ENCODE assay signal across 37 cellular contexts in genomic region chr3:166962911-166963310, GRCh38.
"Had no signal": no experiment of that assay in that cellular context is flagged by ENCODE, and none has a peak within 500 bp of the region (broad histone marks: within the 10 kb centered on the region; RNA-seq: fewer than 3 reads in every experiment).

No MANE protein-coding gene starts in this region.

- ATAC-seq: activated CD8-positive, alpha-beta memory T cell treated with anti-CD3 and anti-CD28 coated beads, Interleukin-2, amount 10 ng/mL, durations not matched to agents 7 days and 5 days; activated CD8-positive, alpha-beta T cell treated with anti-CD3 and anti-CD28 coated beads, Interleukin-2, amount 10 ng/mL, durations not matched to agents 7 days and 5 days; activated naive CD4-positive, alpha-beta T cell treated with anti-CD3 and anti-CD28 coated beads, Interleukin-2, amount 50 U/mL, for 72 hours; activated T-cell treated with anti-CD3 and anti-CD28 coated beads, Interleukin-2, amount 50 U/mL, for 4 hours; activated T-cell treated with anti-CD3 and anti-CD28 coated beads, Interleukin-2, amount 50 U/mL, for 72 hours; activated T-helper 17 cell treated with anti-CD3 and anti-CD28 coated beads, Interleukin-2, amount 50 U/mL, for 72 hours; body of pancreas; T-cell had no signal

- DNase-seq: activated B cell treated with CpG ODN at 0.5 μM for 24 hours; activated CD4-positive, alpha-beta memory T cell treated with anti-CD3 and anti-CD28 coated beads for 36 hours; activated CD4-positive, alpha-beta T cell treated with anti-CD3 and anti-CD28 coated beads for 4 hours; activated CD4-positive, alpha-beta T cell treated with anti-CD3 and anti-CD28 coated beads, Interleukin-2, amount 10 ng/mL, durations not matched to agents 24 days and 14 days; activated CD4-positive, alpha-beta T cell treated with anti-CD3 and anti-CD28 coated beads, Interleukin-2, amount 50 U/mL, for 1 hour; activated CD4-positive, alpha-beta T cell treated with anti-CD3 and anti-CD28 coated beads, Interleukin-2, amount 50 U/mL, for 4 hours; activated CD4-positive, CD25-positive, alpha-beta regulatory T cell treated with anti-CD3 and anti-CD28 coated beads, Interleukin-2, amount 50 U/mL, for 72 hours; activated CD8-positive, alpha-beta memory T cell treated with anti-CD3 and anti-CD28 coated beads for 24 hours; activated CD8-positive, alpha-beta memory T cell treated with anti-CD3 and anti-CD28 coated beads, Interleukin-2, amount 10 ng/mL, durations not matched to agents 7 days and 5 days; activated CD8-positive, alpha-beta memory T cell treated with anti-CD3 and anti-CD28 coated beads, Interleukin-2, amount 50 U/mL, for 48 hours; activated CD8-positive, alpha-beta T cell treated with anti-CD3 and anti-CD28 coated beads, Interleukin-2, amount 10 ng/mL, durations not matched to agents 7 days and 5 days; activated effector memory CD4-positive, alpha-beta T cell treated with anti-CD3 and anti-CD28 coated beads, Interleukin-2, amount 50 U/mL, for 16 hours; activated gamma-delta T cell treated with Interleukin-2 at 50 U/mL for 16 hours; activated naive CD4-positive, alpha-beta T cell; activated naive CD4-positive, alpha-beta T cell treated with anti-CD3 and anti-CD28 coated beads for 36 hours; activated naive CD4-positive, alpha-beta T cell treated with anti-CD3 and anti-CD28 coated beads, Interleukin-2, amount 50 U/mL, for 16 hours; activated naive CD8-positive, alpha-beta T cell treated with anti-CD3 and anti-CD28 coated beads for 36 hours; activated T-cell treated with anti-CD3 and anti-CD28 coated beads, Interleukin-2, amount 50 U/mL, for 4 hours; activated T-cell treated with anti-CD3 and anti-CD28 coated beads, Interleukin-2, amount 50 U/mL, for 72 hours; adrenal gland; amniotic stem cell; aorta; body of pancreas; brain microvascular endothelial cell; central memory CD4-positive, alpha-beta T cell; T-cell; T-helper 2 cell; T-helper 9 cell had no signal

- H3K4me3 Mint-ChIP-seq: activated B cell treated with CpG ODN at 0.5 μM for 24 hours; activated CD4-positive, alpha-beta memory T cell treated with anti-CD3 and anti-CD28 coated beads for 36 hours; activated CD4-positive, alpha-beta T cell treated with anti-CD3 and anti-CD28 coated beads, Interleukin-2, amount 10 ng/mL, durations not matched to agents 24 days and 14 days; activated CD8-positive, alpha-beta memory T cell treated with anti-CD3 and anti-CD28 coated beads, Interleukin-2, amount 10 ng/mL, durations not matched to agents 7 days and 5 days; activated CD8-positive, alpha-beta T cell treated with anti-CD3 and anti-CD28 coated beads, Interleukin-2, amount 10 ng/mL, durations not matched to agents 7 days and 5 days; activated naive CD4-positive, alpha-beta T cell treated with anti-CD3 and anti-CD28 coated beads for 36 hours; activated naive CD8-positive, alpha-beta T cell treated with anti-CD3 and anti-CD28 coated beads for 36 hours; activated T-cell treated with anti-CD3 and anti-CD28 coated beads, Interleukin-2, amount 50 U/mL, for 4 hours; activated T-cell treated with anti-CD3 and anti-CD28 coated beads, Interleukin-2, amount 50 U/mL, for 72 hours; activated T-helper 1 cell treated with anti-CD3 and anti-CD28 coated beads, Interleukin-12 subunit alpha, Interleukin-12 subunit beta, Interleukin-2, Interleukin-4 antibody, amounts not matched to agents 30 ng/mL and 10 ng/mL and 1 ng/mL, durations not matched to agents 14 hours and 24 hours and 36 hours; activated T-helper 17 cell treated with anti-CD3 and anti-CD28 coated beads, Interleukin-2, amount 50 U/mL, for 72 hours; T-cell; T-helper 1 cell treated with Interleukin-12 subunit alpha and Interleukin-12 subunit beta and Interleukin-4 antibody, amounts not matched to agents 30 μg/mL and 1 μg/mL, for 36 hours; T-helper 2 cell treated with Interferon-gamma antibody and Interleukin-4, amounts not matched to agents 5 μg/mL and 100 μg/mL, for 36 hours had no signal

- H3K9me3 ChIP-seq: adrenal gland, body of pancreas had no signal

- H3K36me3 ChIP-seq: adrenal gland, brain microvascular endothelial cell, breast epithelium had no signal

- H3K27ac ChIP-seq: adrenal gland, body of pancreas, brain microvascular endothelial cell, breast epithelium, VCaP had no signal

- H3K27me3 Mint-ChIP-seq: activated B cell treated with CpG ODN at 0.5 μM for 24 hours; activated CD4-positive, alpha-beta memory T cell treated with anti-CD3 and anti-CD28 coated beads for 36 hours; activated CD4-positive, alpha-beta T cell treated with anti-CD3 and anti-CD28 coated beads, Interleukin-2, amount 10 ng/mL, durations not matched to agents 24 days and 14 days; activated CD8-positive, alpha-beta memory T cell treated with anti-CD3 and anti-CD28 coated beads, Interleukin-2, amount 10 ng/mL, durations not matched to agents 7 days and 5 days; activated naive CD8-positive, alpha-beta T cell treated with anti-CD3 and anti-CD28 coated beads for 36 hours; activated T-helper 17 cell treated with anti-CD3 and anti-CD28 coated beads, Interleukin-2, amount 50 U/mL, for 72 hours; T-cell had no signal

- H3K9me3 Mint-ChIP-seq: activated B cell treated with CpG ODN at 0.5 μM for 24 hours; activated CD4-positive, alpha-beta memory T cell treated with anti-CD3 and anti-CD28 coated beads for 36 hours; activated CD4-positive, alpha-beta T cell treated with anti-CD3 and anti-CD28 coated beads, Interleukin-2, amount 10 ng/mL, durations not matched to agents 24 days and 14 days; activated naive CD8-positive, alpha-beta T cell treated with anti-CD3 and anti-CD28 coated beads for 36 hours; activated T-helper 1 cell treated with anti-CD3 and anti-CD28 coated beads, Interleukin-12 subunit alpha, Interleukin-12 subunit beta, Interleukin-2, Interleukin-4 antibody, amounts not matched to agents 30 ng/mL and 10 ng/mL and 1 ng/mL, durations not matched to agents 14 hours and 24 hours and 36 hours had no signal

- H3K4me1 ChIP-seq: adrenal gland, body of pancreas, breast epithelium had no signal

- H3K36me3 Mint-ChIP-seq: activated CD4-positive, alpha-beta memory T cell treated with anti-CD3 and anti-CD28 coated beads for 36 hours; activated CD8-positive, alpha-beta memory T cell treated with anti-CD3 and anti-CD28 coated beads, Interleukin-2, amount 10 ng/mL, durations not matched to agents 7 days and 5 days; activated naive CD4-positive, alpha-beta T cell treated with anti-CD3 and anti-CD28 coated beads, Interleukin-2, amount 50 U/mL, for 72 hours; activated naive CD8-positive, alpha-beta T cell treated with anti-CD3 and anti-CD28 coated beads for 36 hours; T-cell had no signal

- H3K4me3 ChIP-seq: adrenal gland, body of pancreas, breast epithelium had no signal

- H3K27me3 ChIP-seq: adrenal gland, body of pancreas, brain microvascular endothelial cell, breast epithelium had no signal

- H3K4me1 Mint-ChIP-seq: activated B cell treated with CpG ODN at 0.5 μM for 24 hours; activated CD4-positive, alpha-beta T cell treated with anti-CD3 and anti-CD28 coated beads, Interleukin-2, amount 10 ng/mL, durations not matched to agents 24 days and 14 days; activated CD8-positive, alpha-beta memory T cell treated with anti-CD3 and anti-CD28 coated beads, Interleukin-2, amount 10 ng/mL, durations not matched to agents 7 days and 5 days; activated naive CD8-positive, alpha-beta T cell treated with anti-CD3 and anti-CD28 coated beads for 36 hours; activated T-helper 17 cell treated with anti-CD3 and anti-CD28 coated beads, Interleukin-2, amount 50 U/mL, for 72 hours; T-cell had no signal

- FAIRE-seq: astrocyte, TTC549 had no signal

- H3K27ac Mint-ChIP-seq: activated B cell treated with CpG ODN at 0.5 μM for 24 hours; activated CD4-positive, alpha-beta memory T cell treated with anti-CD3 and anti-CD28 coated beads for 36 hours; activated CD4-positive, alpha-beta T cell treated with anti-CD3 and anti-CD28 coated beads, Interleukin-2, amount 10 ng/mL, durations not matched to agents 24 days and 14 days; activated CD8-positive, alpha-beta memory T cell treated with anti-CD3 and anti-CD28 coated beads, Interleukin-2, amount 10 ng/mL, durations not matched to agents 7 days and 5 days; activated CD8-positive, alpha-beta T cell treated with anti-CD3 and anti-CD28 coated beads, Interleukin-2, amount 10 ng/mL, durations not matched to agents 7 days and 5 days; activated naive CD4-positive, alpha-beta T cell treated with anti-CD3 and anti-CD28 coated beads for 36 hours; activated naive CD4-positive, alpha-beta T cell treated with anti-CD3 and anti-CD28 coated beads, Interleukin-2, amount 50 U/mL, for 72 hours; activated naive CD8-positive, alpha-beta T cell treated with anti-CD3 and anti-CD28 coated beads for 36 hours; activated T-cell treated with anti-CD3 and anti-CD28 coated beads, Interleukin-2, amount 50 U/mL, for 72 hours; activated T-helper 1 cell treated with anti-CD3 and anti-CD28 coated beads, Interleukin-12 subunit alpha, Interleukin-12 subunit beta, Interleukin-2, Interleukin-4 antibody, amounts not matched to agents 30 ng/mL and 10 ng/mL and 1 ng/mL, durations not matched to agents 14 hours and 24 hours and 36 hours; activated T-helper 17 cell treated with anti-CD3 and anti-CD28 coated beads, Interleukin-2, amount 50 U/mL, for 72 hours; T-cell; T-helper 1 cell treated with Interleukin-12 subunit alpha and Interleukin-12 subunit beta and Interleukin-4 antibody, amounts not matched to agents 30 μg/mL and 1 μg/mL, for 36 hours; T-helper 2 cell treated with Interferon-gamma antibody and Interleukin-4, amounts not matched to agents 5 μg/mL and 100 μg/mL, for 36 hours had no signal
